ENCODE assay signal across 15 cellular contexts in the genomic region with DNA sequence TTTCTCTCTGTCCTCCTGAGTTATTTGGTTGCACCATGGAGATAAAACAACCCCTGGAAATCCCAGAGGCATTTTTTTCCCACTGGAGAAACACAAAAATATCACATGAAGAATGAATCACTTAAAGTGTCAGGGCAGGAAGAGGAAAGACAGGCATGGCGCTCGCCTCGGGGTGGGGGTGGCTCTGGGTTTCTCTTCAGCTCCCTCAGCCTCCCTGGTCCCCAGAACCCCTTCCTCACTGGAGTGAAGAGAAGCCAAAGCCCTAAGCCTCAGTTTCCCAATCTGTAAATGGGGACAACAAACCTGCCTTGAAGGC. TPM values are rescaled to one million over a fixed set of nuclear protein-coding genes. Genes with fewer than 3 reads are reported as not detected.
A peak's percentile ranks its signal among the peaks of the same experiment; 100 is the strongest.
DNase-seq lines count a peak whose midpoint lies in the region; ATAC-seq and TF ChIP-seq lines count a peak whose summit lies in the region.
"Had no signal": no experiment of that assay in that cellular context is flagged by ENCODE, and none has a peak within 500 bp of the region (broad histone marks: within the 10 kb centered on the region; RNA-seq: fewer than 3 reads in every experiment).

No MANE protein-coding gene starts in this region.

- POLR2A ChIA-PET in activated CD4-positive, alpha-beta T cell treated with anti-CD3 and anti-CD28 coated beads for 36 hours (lab: Charles Lee) = no interaction called here

- H3K36me3 ChIP-seq in right atrium auricular region (no peaks in the 10 kb centered on the region), kidney epithelial cell (ENCODE audit: control insufficient read depth, insufficient read depth, low read length) (no peaks in the 10 kb centered on the region)

- H3K27me3 Mint-ChIP-seq in activated CD4-positive, alpha-beta T cell treated with anti-CD3 and anti-CD28 coated beads for 36 hours = no peaks in the 10 kb centered on the region
- H3K27me3 Mint-ChIP-seq: effector memory CD8-positive, alpha-beta T cell had no signal

- H3K4me1 ChIP-seq in right atrium auricular region = peaks cover 0 to 4% of the 10 kb centered on the region in 2 donors

- peaks cover 6% of the 10 kb centered on the region for H3K4me1 Mint-ChIP-seq in activated CD4-positive, alpha-beta T cell treated with anti-CD3 and anti-CD28 coated beads for 36 hours
- H3K4me1 Mint-ChIP-seq: neural crest cell had no signal

- H3K36me3 Mint-ChIP-seq in activated CD4-positive, alpha-beta T cell treated with anti-CD3 and anti-CD28 coated beads for 36 hours (ENCODE audit: low read depth) = no peaks in the 10 kb centered on the region

- H3K27ac Mint-ChIP-seq in activated CD4-positive, alpha-beta T cell treated with anti-CD3 and anti-CD28 coated beads for 36 hours = no peak overlapping the region

- intact Hi-C loops in Right ventricle myocardium superior (cut with DNase I) = loop anchor here (10.0 kb wide), 1 partner anchor 67 kb away; no protein-coding TSS in a partner anchor
- intact Hi-C loops in activated CD4-positive, alpha-beta T cell treated with anti-CD3 and anti-CD28 coated beads for 36 hours (cut with DNase I, micrococcal nuclease) = no loop called here
- intact Hi-C loops in left colon (cut with DNase I, micrococcal nuclease) = no loop called here

- no peak overlapping the region for H3K27ac ChIP-seq in right atrium auricular region

- H3K27me3 ChIP-seq in right atrium auricular region (no peaks in the 10 kb centered on the region), kidney epithelial cell (ENCODE audit: control insufficient read depth, insufficient read depth, low read length) (peaks cover under 1% of the 10 kb centered on the region)

- TF ChIP-seq CTCF in right atrium auricular region (IDR thresholded peaks at IDR 0.05) (no peak), cardiac fibroblast (IDR thresholded peaks at IDR 0.05; ENCODE audit: low read depth, low read length) (no peak), kidney epithelial cell (IDR thresholded peaks at IDR 0.05; ENCODE audit: insufficient read depth, low read length, poor library complexity, severe bottlenecking) (no peak)

- H3K9me3 Mint-ChIP-seq in activated CD4-positive, alpha-beta T cell treated with anti-CD3 and anti-CD28 coated beads for 36 hours (ENCODE audit: low read depth) = no peaks in the 10 kb centered on the region
- H3K9me3 Mint-ChIP-seq: effector memory CD8-positive, alpha-beta T cell; neural crest cell had no signal

- DNase-seq in Right ventricle myocardium superior = peak; percentile 12
- no peak for DNase-seq in right atrium auricular region (ENCODE audit: low spot score)
- peak; percentile 89 to 90 for DNase-seq in cardiac fibroblast (ENCODE audit: low read depth in 2 of 2)
- peak; percentile 41 for DNase-seq in kidney epithelial cell (ENCODE audit: low read depth)
- DNase-seq in activated CD4-positive, alpha-beta T cell treated with anti-CD3 and anti-CD28 coated beads for 36 hours = no peak
- DNase-seq in left colon = no peak
- DNase-seq: effector memory CD8-positive, alpha-beta T cell; NCI-H1417 treated with DMSO at 0.1 percent for 48 hours; NCI-H510A treated with DMSO at 0.1 percent for 48 hours; small intestine; substantia nigra; T-helper 2 cell had no signal

- no peak overlapping the region for H3K4me3 Mint-ChIP-seq in activated CD4-positive, alpha-beta T cell treated with anti-CD3 and anti-CD28 coated beads for 36 hours
- H3K4me3 Mint-ChIP-seq: effector memory CD8-positive, alpha-beta T cell; neural crest cell had no signal

- CTCF ChIA-PET in activated CD4-positive, alpha-beta T cell treated with anti-CD3 and anti-CD28 coated beads for 36 hours (lab: Charles Lee) = interaction anchor here (0.6 kb wide), 1 partner anchor 83 kb away, joined by 4 read pairs; no protein-coding TSS in a partner anchor

- no peak for ATAC-seq in Right ventricle myocardium superior (ENCODE audit: poor library complexity)
- ATAC-seq in activated CD4-positive, alpha-beta T cell treated with anti-CD3 and anti-CD28 coated beads for 36 hours = no peak
- no peak for ATAC-seq in HG02678 (IDR thresholded peaks at IDR 0.05; ENCODE audit: unreplicated experiment)
- ATAC-seq in left colon = no peak
- ATAC-seq in HG03378 (IDR thresholded peaks at IDR 0.05; ENCODE audit: unreplicated experiment) = no peak
- ATAC-seq: effector memory CD8-positive, alpha-beta T cell had no signal

- H3K9me3 ChIP-seq in right atrium auricular region = no peaks in the 10 kb centered on the region

- H3K4me3 ChIP-seq in right atrium auricular region (no peak overlapping the region), cardiac fibroblast (replicated peaks in 1 of 2; ENCODE audit: low read depth in 2 of 2, low read length in 2 of 2) (no peak overlapping the region), kidney epithelial cell (ENCODE audit: low read depth, low read length) (no peak overlapping the region)

RNA-seq across cellular contexts. Expression of gene SHISAL1, which starts 0.9 kb away (rescaled TPM):
- total RNA-seq in Right ventricle myocardium superior (1.3 TPM), right atrium auricular region (1 to 10 TPM in 1 of 2 donors, under 1 TPM in 1; 0.26 to 2.0 TPM), kidney epithelial cell (0.71 and 1.4 TPM in 2 replicates), left colon (1 to 10 TPM in 1 of 2 donors, under 1 TPM in 1; 0.27 to 8.6 TPM)
- total RNA-seq in activated CD4-positive, alpha-beta T cell treated with anti-CD3 and anti-CD28 coated beads for 36 hours = not detected

Comparison
In these comparisons a context has a peak if more than half of its experiments do, and no peak if none do; other contexts are left out.
1. DNase-seq: peak in Right ventricle myocardium superior (single experiment), cardiac fibroblast (2 of 2) and kidney epithelial cell (single experiment); none in right atrium auricular region (single experiment), activated CD4-positive, alpha-beta T cell treated with anti-CD3 and anti-CD28 coated beads for 36 hours (single experiment) and left colon (0 of 2).